In genomic region chr2:1168856-1169255, GRCh38 we compare ENCODE assay signal across 1 cellular context.
TF ChIP-seq lines count a peak whose summit lies in the region.

No MANE protein-coding gene starts in this region.

TF ChIP-seq in WTC11, 78 proteins besides CTCF, POLR2A, EP300 and RAD21 (continued from another document):
- TF ChIP-seq RELA (CRISPR knock-in tag; IDR thresholded peaks at IDR 0.05; ENCODE audit: borderline replicate concordance) (no peak), GTF2I (CRISPR knock-in tag; conservative IDR thresholded peaks at IDR 0.05) (no peak), ZNF219 (CRISPR knock-in tag; IDR thresholded peaks at IDR 0.05; ENCODE audit: borderline replicate concordance) (no peak), IRF1 (CRISPR knock-in tag; IDR thresholded peaks at IDR 0.05) (no peak), TEAD1 (CRISPR knock-in tag; IDR thresholded peaks at IDR 0.05) (no peak), AR (CRISPR knock-in tag; IDR thresholded peaks at IDR 0.05) (no peak)
- TF ChIP-seq, protein P1, sequence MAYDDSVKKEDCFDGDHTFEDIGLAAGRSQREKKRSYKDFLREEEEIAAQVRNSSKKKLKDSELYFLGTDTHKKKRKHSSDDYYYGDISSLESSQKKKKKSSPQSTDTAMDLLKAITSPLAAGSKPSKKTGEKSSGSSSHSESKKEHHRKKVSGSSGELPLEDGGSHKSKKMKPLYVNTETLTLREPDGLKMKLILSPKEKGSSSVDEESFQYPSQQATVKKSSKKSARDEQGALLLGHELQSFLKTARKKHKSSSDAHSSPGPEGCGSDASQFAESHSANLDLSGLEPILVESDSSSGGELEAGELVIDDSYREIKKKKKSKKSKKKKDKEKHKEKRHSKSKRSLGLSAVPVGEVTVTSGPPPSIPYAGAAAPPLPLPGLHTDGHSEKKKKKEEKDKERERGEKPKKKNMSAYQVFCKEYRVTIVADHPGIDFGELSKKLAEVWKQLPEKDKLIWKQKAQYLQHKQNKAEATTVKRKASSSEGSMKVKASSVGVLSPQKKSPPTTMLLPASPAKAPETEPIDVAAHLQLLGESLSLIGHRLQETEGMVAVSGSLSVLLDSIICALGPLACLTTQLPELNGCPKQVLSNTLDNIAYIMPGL (CRISPR knock-in tag; IDR thresholded peaks at IDR 0.05), result no peak
